In genomic region chr12:119444462-119445044, GRCh38 we compare ENCODE assay signal across 8 cellular contexts.
DNase-seq lines count a peak whose midpoint lies in the region; ATAC-seq and TF ChIP-seq lines count a peak whose summit lies in the region.

No MANE protein-coding gene starts in this region.

- no peaks in the 10 kb centered on the region for H3K36me3 Mint-ChIP-seq in MCF 10A (ENCODE audit: insufficient read depth, unreplicated experiment)

- peak; percentile 37; the same call in 1 of the 2 replicates for TF ChIP-seq CTCF in AG10803 (conservative IDR thresholded peaks at IDR 0.05; ENCODE audit: low read length)
- TF ChIP-seq CTCF in GM13976 (IDR thresholded peaks at IDR 0.05; ENCODE audit: borderline replicate concordance, control extremely low read depth, extremely low read depth, insufficient read depth, missing control alignments) = peak; percentile 94
- peak; percentile 68 for TF ChIP-seq CTCF in RWPE2 (IDR thresholded peaks at IDR 0.05; ENCODE audit: poor library complexity, severe bottlenecking)
- TF ChIP-seq CTCF in MCF 10A (IDR thresholded peaks at IDR 0.05; ENCODE audit: unreplicated experiment) = peak; percentile 65

- no peaks in the 10 kb centered on the region for H3K9me3 Mint-ChIP-seq in MCF 10A (ENCODE audit: unreplicated experiment)

- peak; percentile 29; the same call in 1 of the 3 replicates for ATAC-seq in RWPE2 (ENCODE audit: low read depth)

- BruUV-seq in MCF 10A (replicated peaks; lab: Mats Ljungman, UMichigan) = no TSS peak

- H3K4me3 ChIP-seq in AG10803 (ENCODE audit: low read length) (no peak overlapping the region), RWPE2 (ENCODE audit: severe bottlenecking) (no peak overlapping the region)

- CTCF ChIA-PET in MCF 10A (lab: Yijun Ruan, JAX) = interaction anchor here (0.6 to 5.0 kb wide), 25 partner anchors 14 to 1049 kb away, joined by 3 to 49 read pairs (median 3); no protein-coding TSS in a partner anchor

- no peaks in the 10 kb centered on the region for H3K27me3 Mint-ChIP-seq in MCF 10A (ENCODE audit: insufficient read depth, unreplicated experiment)

- no peaks in the 10 kb centered on the region for H3K27me3 ChIP-seq in RWPE2 (ENCODE audit: insufficient read depth, poor library complexity, severe bottlenecking)

- DNase-seq in AG10803 (ENCODE audit: low read depth) (no peak), GM13976 (ENCODE audit: low spot score) (peak; percentile 70), KBM-7 (peak; percentile 76), RWPE2 (ENCODE audit: low spot score) (no peak), MCF 10A (ENCODE audit: unreplicated experiment) (peak; percentile 57), kidney glomerular epithelial cell (lab: John Stamatoyannopoulos, UW) (peak; percentile 9), NCI-H128 (lab: John Stamatoyannopoulos, UW; ENCODE audit: unreplicated experiment) (no peak)
- peak; percentile 4 for DNase-seq in stimulated activated CD8-positive, alpha-beta memory T cell treated with anti-CD3 and anti-CD28 coated beads, Interleukin-4, amount 100 ng/mL, for 24 hours (ENCODE audit: low read depth)

- intact Hi-C loops in MCF 10A (cut with micrococcal nuclease) = loop anchor here (5.0 kb wide), 2 partner anchors 103 to 203 kb away; no protein-coding TSS in a partner anchor

- in situ Hi-C loops in GM13976 (cut with MboI; ENCODE audit: low sequenced_read_pairs, unreplicated experiment) (no loop called here), KBM-7 (cut with MboI; ENCODE audit: low pct_unique_long_range_greater_than_20kb, low sequenced_read_pairs) (no loop called here)

- no peak overlapping the region for H3K27ac Mint-ChIP-seq in MCF 10A (ENCODE audit: low read depth, unreplicated experiment)

- H3K4me1 ChIP-seq in RWPE2 (ENCODE audit: insufficient read depth, poor library complexity, severe bottlenecking) = no peaks in the 10 kb centered on the region

- H3K27ac ChIP-seq in RWPE2 (ENCODE audit: poor library complexity, severe bottlenecking) = no peak overlapping the region

- POLR2A ChIA-PET in MCF 10A (lab: Yijun Ruan, JAX) = no interaction called here

- H3K9me3 ChIP-seq in RWPE2 (ENCODE audit: severe bottlenecking) = no peaks in the 10 kb centered on the region

- H3K36me3 ChIP-seq in RWPE2 (ENCODE audit: low read depth) = no peaks in the 10 kb centered on the region

- no peak overlapping the region for H3K4me3 Mint-ChIP-seq in MCF 10A (ENCODE audit: unreplicated experiment)

- no peaks in the 10 kb centered on the region for H3K4me1 Mint-ChIP-seq in MCF 10A (ENCODE audit: insufficient read depth, unreplicated experiment)

Comparison
In these comparisons a context has a peak if more than half of its experiments do, and no peak if none do; other contexts are left out.
1. DNase-seq: peak in GM13976 (single experiment), KBM-7 (single experiment), MCF 10A (single experiment), kidney glomerular epithelial cell (single experiment) and stimulated activated CD8-positive, alpha-beta memory T cell treated with anti-CD3 and anti-CD28 coated beads, Interleukin-4, amount 100 ng/mL, for 24 hours (single experiment); none in AG10803 (single experiment), RWPE2 (single experiment) and NCI-H128 (single experiment).
2. CTCF ChIP-seq: peak in every context shown above with its lines; median percentile 94 in GM13976; 68 in RWPE2; 65 in MCF 10A; 37 in AG10803.